In the genomic region with DNA sequence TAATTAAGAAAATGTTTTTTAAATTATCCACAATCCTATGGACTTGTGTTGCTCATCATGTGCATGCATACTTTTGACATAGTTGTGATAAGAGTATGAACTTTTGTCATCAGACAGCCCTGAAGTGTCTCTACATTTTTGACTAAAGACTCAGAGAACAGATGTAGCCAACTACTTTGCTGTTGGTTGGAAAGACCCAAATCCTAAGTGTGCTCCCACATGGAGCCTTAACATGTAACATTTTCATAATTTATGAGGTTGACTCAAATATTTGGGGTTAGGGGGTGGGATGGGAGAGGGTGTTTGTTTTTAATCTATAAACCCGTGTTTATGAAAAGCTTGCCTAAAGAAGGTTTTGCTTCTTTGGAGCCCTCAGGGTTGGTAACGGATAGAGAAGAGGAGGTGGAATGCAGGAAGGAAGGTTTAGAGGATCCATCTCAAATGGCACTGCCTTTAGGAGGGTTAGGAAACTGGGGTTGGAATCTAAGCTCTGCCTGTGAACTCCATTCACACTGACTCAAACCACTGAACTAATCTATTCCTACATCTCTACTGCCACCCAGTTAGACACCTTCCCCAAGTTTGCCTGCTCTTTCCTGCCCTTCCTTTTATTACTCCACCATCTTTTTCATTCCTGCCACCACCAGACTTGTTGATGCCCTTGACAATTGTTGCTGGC, we compare ENCODE assay signal across 21 cellular contexts. TPM values are rescaled to one million over a fixed set of nuclear protein-coding genes. Genes with fewer than 3 reads are reported as not detected.
A peak's percentile ranks its signal among the peaks of the same experiment; 100 is the strongest.
DNase-seq lines count a peak whose midpoint lies in the region; ATAC-seq, FAIRE-seq and TF ChIP-seq lines count a peak whose summit lies in the region.
"Had no signal": no experiment of that assay in that cellular context is flagged by ENCODE, and none has a peak within 500 bp of the region (broad histone marks: within the 10 kb centered on the region; RNA-seq: fewer than 3 reads in every experiment).

No MANE protein-coding gene starts in this region.

- WGBS in suprapubic skin: 36% methylated on average over 2 of the region's 2 CpGs

- peaks cover 20% of the 10 kb centered on the region for H3K4me1 ChIP-seq in astrocyte (ENCODE audit: insufficient read depth, low read length)
- peaks cover 81% of the 10 kb centered on the region for H3K4me1 ChIP-seq in suprapubic skin

- no peaks in the 10 kb centered on the region for H3K27me3 Mint-ChIP-seq in astrocyte (ENCODE audit: low read depth, unreplicated experiment)

- no peak overlapping the region for H3K4me2 ChIP-seq in astrocyte (ENCODE audit: low read length)
- H3K4me2 ChIP-seq: PC-9 had no signal

- peak; percentile 61 for DNase-seq in EL
- peak; percentile 53 for DNase-seq in astrocyte (ENCODE audit: low read depth)
- DNase-seq in iris pigment epithelial cell (ENCODE audit: low read depth): peak; percentile 3
- DNase-seq in suprapubic skin (ENCODE audit: low spot score in 2 of 2): no peak
- no peak for DNase-seq in DMS153 treated with DMSO at 0.1 percent for 48 hours (lab: John Stamatoyannopoulos, UW; ENCODE audit: unreplicated experiment)
- DNase-seq in iPS-NIHi11 (ENCODE audit: low spot score): no peak
- DNase-seq: activated CD4-positive, alpha-beta T cell treated with anti-CD3 and anti-CD28 coated beads for 36 hours; activated CD8-positive, alpha-beta memory T cell treated with anti-CD3 and anti-CD28 coated beads, Interleukin-2, amount 50 U/mL, for 48 hours; activated gamma-delta T cell treated with Interleukin-2 at 50 U/mL for 16 hours; GDM1; H7; NCI-H82; PC-9 had no signal

- FAIRE-seq in astrocyte (lab: Jason Lieb, UNC): peak; percentile 39
- FAIRE-seq: colon had no signal

- H3K27ac ChIP-seq in astrocyte (ENCODE audit: low read depth, low read length) (no peak overlapping the region), suprapubic skin (peak overlapping the region; percentile 95)
- H3K27ac ChIP-seq: ascending aorta, neutrophil, PC-9, right atrium auricular region, SK-N-MC had no signal

- no peaks in the 10 kb centered on the region for H4K20me1 ChIP-seq in astrocyte (ENCODE audit: insufficient read depth, low read length)

- H3K27me3 ChIP-seq in astrocyte (ENCODE audit: insufficient read depth, low read length): no peaks in the 10 kb centered on the region
- no peaks in the 10 kb centered on the region for H3K27me3 ChIP-seq in suprapubic skin
- H3K27me3 ChIP-seq: ascending aorta, right atrium auricular region had no signal

- TF ChIP-seq CTCF in astrocyte (IDR thresholded peaks at IDR 0.05; ENCODE audit: insufficient read depth, low read depth, low read length): no peak
- TF ChIP-seq CTCF in suprapubic skin (IDR thresholded peaks at IDR 0.05): no peak

- H3K36me3 ChIP-seq in astrocyte (ENCODE audit: insufficient read depth, low read length): no peaks in the 10 kb centered on the region
- H3K36me3 ChIP-seq in suprapubic skin: peaks cover 9% of the 10 kb centered on the region
- H3K36me3 ChIP-seq: neutrophil, right atrium auricular region had no signal

- H3K9me3 ChIP-seq in astrocyte (ENCODE audit: insufficient read depth, low read depth, low read length): no peaks in the 10 kb centered on the region
- no peaks in the 10 kb centered on the region for H3K9me3 ChIP-seq in suprapubic skin
- H3K9me3 ChIP-seq: ascending aorta, neutrophil, right atrium auricular region had no signal

- H3K79me2 ChIP-seq in astrocyte (ENCODE audit: insufficient read depth, low read length): peaks cover 18% of the 10 kb centered on the region

- ATAC-seq in GM18867 (IDR thresholded peaks at IDR 0.05; ENCODE audit: unreplicated experiment) (no peak), HG02623 (IDR thresholded peaks at IDR 0.05; ENCODE audit: unreplicated experiment) (no peak)
- ATAC-seq: activated CD4-positive, alpha-beta T cell treated with anti-CD3 and anti-CD28 coated beads for 36 hours had no signal

- no peak for TF ChIP-seq POLR2A in suprapubic skin (IDR thresholded peaks at IDR 0.05)

- no peak overlapping the region for H3K4me3 ChIP-seq in astrocyte (ENCODE audit: insufficient read depth, low read depth, low read length)
- no peak overlapping the region for H3K4me3 ChIP-seq in suprapubic skin
- H3K4me3 ChIP-seq: PC-9, right atrium auricular region, SK-N-MC had no signal

- H3K9me3 Mint-ChIP-seq in astrocyte (ENCODE audit: unreplicated experiment): no peaks in the 10 kb centered on the region

- H3K27ac Mint-ChIP-seq in astrocyte (ENCODE audit: unreplicated experiment): no peak overlapping the region
- H3K27ac Mint-ChIP-seq: activated CD4-positive, alpha-beta T cell treated with anti-CD3 and anti-CD28 coated beads for 36 hours had no signal

- H3K4me1 Mint-ChIP-seq in astrocyte (ENCODE audit: low read depth, unreplicated experiment): peaks cover 22% of the 10 kb centered on the region

- H3K36me3 Mint-ChIP-seq in astrocyte (ENCODE audit: low read depth, unreplicated experiment): peaks cover 10% of the 10 kb centered on the region

- no peak overlapping the region for H3K4me3 Mint-ChIP-seq in astrocyte (ENCODE audit: unreplicated experiment)
- H3K4me3 Mint-ChIP-seq: activated CD4-positive, alpha-beta T cell treated with anti-CD3 and anti-CD28 coated beads for 36 hours had no signal

- no peak overlapping the region for H3K9ac ChIP-seq in astrocyte (ENCODE audit: low read length)

- no peak overlapping the region for H2AFZ ChIP-seq in astrocyte (ENCODE audit: low read depth, low read length)
- H2AFZ ChIP-seq: PC-9 had no signal

- TF ChIP-seq EP300 in suprapubic skin (IDR thresholded peaks at IDR 0.05): no peak

RNA-seq across cellular contexts. Expression of a gene that starts 3.7 kb away (rescaled TPM):
- 20.2 TPM in 2 replicates for total RNA-seq in astrocyte
- total RNA-seq in suprapubic skin: 100 to 1,000 TPM in 2 of 4 donors, 10 to 100 TPM in 2; 75.6 to 159 (median 105) TPM
- total RNA-seq: HT-29 had no signal

Comparison
In these comparisons a context has a peak if more than half of its experiments do, and no peak if none do; other contexts are left out.
1. DNase-seq: peak in EL (single experiment), astrocyte (single experiment) and iris pigment epithelial cell (single experiment); none in suprapubic skin (0 of 2), DMS153 treated with DMSO at 0.1 percent for 48 hours (single experiment) and iPS-NIHi11 (single experiment).